ENCODE assay signal across 8 cellular contexts in the genomic region with DNA sequence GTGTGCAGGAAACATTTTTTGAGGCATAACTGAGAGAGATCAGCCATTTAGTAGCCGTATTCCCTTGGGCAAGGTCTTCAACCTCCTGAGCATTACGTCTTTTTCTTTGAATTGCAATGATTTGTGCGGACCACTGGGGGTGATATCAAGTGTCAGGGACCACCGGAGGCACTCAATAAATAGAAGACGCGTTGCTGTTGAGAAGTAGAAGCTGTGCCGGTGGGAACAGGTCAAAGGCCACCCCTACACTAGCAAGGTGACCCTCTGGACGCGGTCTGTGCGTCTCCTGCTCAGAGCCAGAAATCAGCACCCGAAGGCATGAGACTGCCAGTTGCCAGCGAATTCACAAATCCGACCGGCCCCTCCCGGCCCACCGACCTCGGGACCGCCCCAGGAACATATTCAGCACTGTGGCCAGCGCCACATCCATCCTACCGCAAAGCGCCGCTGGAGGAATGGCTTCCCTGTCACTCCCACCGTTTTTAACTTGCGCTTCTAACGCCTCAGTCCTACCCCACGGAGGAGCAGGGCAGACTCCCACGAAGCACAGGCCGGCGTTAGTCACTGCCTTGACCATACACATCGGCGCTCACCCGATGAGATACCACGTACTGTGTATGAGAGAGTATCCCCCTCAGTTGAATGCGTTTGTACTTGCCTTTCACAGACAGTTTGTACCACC. TPM values are rescaled to one million over a fixed set of nuclear protein-coding genes. Genes with fewer than 3 reads are reported as not detected.
DNase-seq lines count a peak whose midpoint lies in the region; ATAC-seq and TF ChIP-seq lines count a peak whose summit lies in the region.

No MANE protein-coding gene starts in this region.

- no peak overlapping the region for H3K27ac Mint-ChIP-seq in stimulated activated memory B cell treated with anti-CD40 and anti-IgM and Interleukin-4, amounts not matched to agents 10 μg/mL and 1 μg/mL and 100 μg/mL, for 72 hours

- H3K9me3 ChIP-seq in HEK293 (ENCODE audit: control insufficient read depth, insufficient read depth, low read depth, low read length) = no peaks in the 10 kb centered on the region
- no peaks in the 10 kb centered on the region for H3K9me3 ChIP-seq in left lung

- peak; percentile 52 for DNase-seq in AG08395 (ENCODE audit: low spot score)
- DNase-seq in brain microvascular endothelial cell = peak; percentile 7
- DNase-seq in left lung = peak; percentile 37 to 71
- DNase-seq in NCI-H524 treated with DMSO at 0.1 percent for 48 hours (lab: John Stamatoyannopoulos, UW) = no peak
- DNase-seq in RKO (ENCODE audit: low spot score) = no peak

- peaks cover 6% of the 10 kb centered on the region for H3K36me3 Mint-ChIP-seq in stimulated activated memory B cell treated with anti-CD40 and anti-IgM and Interleukin-4, amounts not matched to agents 10 μg/mL and 1 μg/mL and 100 μg/mL, for 72 hours

- POLR2A ChIA-PET in HEK293 (lab: Yijun Ruan, JAX) = no interaction called here

- ATAC-seq in left lung (peak; percentile 83), HG02970 (IDR thresholded peaks at IDR 0.05; ENCODE audit: low FRiP score, unreplicated experiment) (no peak)
- no peak for ATAC-seq in stimulated activated memory B cell treated with anti-CD40 and anti-IgM and Interleukin-4, amounts not matched to agents 10 μg/mL and 1 μg/mL and 100 μg/mL, for 72 hours

- no peak overlapping the region for H3K27ac ChIP-seq in HEK293 (ENCODE audit: extremely low read depth, low read depth, low read length)
- no peak overlapping the region for H3K27ac ChIP-seq in brain microvascular endothelial cell
- H3K27ac ChIP-seq in left lung = no peak overlapping the region

- no peak for TF ChIP-seq CTCF in HEK293 (tag by site-specific recombination; IDR thresholded peaks at IDR 0.05)
- no peak for TF ChIP-seq CTCF in brain microvascular endothelial cell (IDR thresholded peaks at IDR 0.05; ENCODE audit: low read depth, low read length, missing control alignments)
- TF ChIP-seq CTCF in left lung (IDR thresholded peaks at IDR 0.05) = no peak

- in situ Hi-C loops in brain microvascular endothelial cell (cut with HindIII; ENCODE audit: low pct_ligation_motif_present, low sequenced_read_pairs) = no loop called here

- CTCF ChIA-PET in HEK293 (lab: Yijun Ruan, JAX) = no interaction called here

- H3K4me3 ChIP-seq in HEK293 (ENCODE audit: low read depth, low read length) = no peak overlapping the region; the same call in 1 of the 2 replicates
- H3K4me3 ChIP-seq in brain microvascular endothelial cell (ENCODE audit: low read depth, low read length) = peak overlapping the region; percentile 13
- no peak overlapping the region for H3K4me3 ChIP-seq in left lung

- H3K27me3 ChIP-seq in brain microvascular endothelial cell (replicated peaks) (peaks cover 43% of the 10 kb centered on the region), left lung (peaks cover 60 to 83% of the 10 kb centered on the region in 2 donors)

- peaks cover 34% of the 10 kb centered on the region for H3K4me1 Mint-ChIP-seq in stimulated activated memory B cell treated with anti-CD40 and anti-IgM and Interleukin-4, amounts not matched to agents 10 μg/mL and 1 μg/mL and 100 μg/mL, for 72 hours

- H3K4me1 ChIP-seq in HEK293 (ENCODE audit: control insufficient read depth, insufficient read depth, low read length) = no peaks in the 10 kb centered on the region
- H3K4me1 ChIP-seq in left lung = peaks cover 0 to 10% of the 10 kb centered on the region in 2 donors

- H3K4me3 Mint-ChIP-seq in stimulated activated memory B cell treated with anti-CD40 and anti-IgM and Interleukin-4, amounts not matched to agents 10 μg/mL and 1 μg/mL and 100 μg/mL, for 72 hours = no peak overlapping the region

- intact Hi-C loops in left lung (cut with DNase I) = no loop called here

- peaks cover 56% of the 10 kb centered on the region for H3K27me3 Mint-ChIP-seq in stimulated activated memory B cell treated with anti-CD40 and anti-IgM and Interleukin-4, amounts not matched to agents 10 μg/mL and 1 μg/mL and 100 μg/mL, for 72 hours

- H3K9me3 Mint-ChIP-seq in stimulated activated memory B cell treated with anti-CD40 and anti-IgM and Interleukin-4, amounts not matched to agents 10 μg/mL and 1 μg/mL and 100 μg/mL, for 72 hours = peaks cover 5% of the 10 kb centered on the region

- no peaks in the 10 kb centered on the region for H3K36me3 ChIP-seq in HEK293 (ENCODE audit: control insufficient read depth in 2 of 2, insufficient read depth in 1 of 2, low read length in 2 of 2)
- no peaks in the 10 kb centered on the region for H3K36me3 ChIP-seq in brain microvascular endothelial cell (replicated peaks)
- H3K36me3 ChIP-seq in left lung = no peaks in the 10 kb centered on the region

TF ChIP-seq in HEK293, 187 proteins besides CTCF, POLR2A, EP300 and RAD21 (continues in another document):
- TF ChIP-seq, protein P1, sequence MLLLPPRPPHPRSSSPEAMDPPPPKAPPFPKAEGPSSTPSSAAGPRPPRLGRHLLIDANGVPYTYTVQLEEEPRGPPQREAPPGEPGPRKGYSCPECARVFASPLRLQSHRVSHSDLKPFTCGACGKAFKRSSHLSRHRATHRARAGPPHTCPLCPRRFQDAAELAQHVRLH (tag by site-specific recombination; IDR thresholded peaks at IDR 0.05) = no peak
- TF ChIP-seq KLF16 (tag by site-specific recombination; IDR thresholded peaks at IDR 0.05) (no peak), ZNF623 (tag by site-specific recombination; IDR thresholded peaks at IDR 0.05) (no peak), TRIM28 (IDR thresholded peaks at IDR 0.05; ENCODE audit: borderline replicate concordance, low read length) (no peak), ZNF394 (tag by site-specific recombination; IDR thresholded peaks at IDR 0.05; ENCODE audit: borderline replicate concordance) (no peak), BCL11A (tag by site-specific recombination; IDR thresholded peaks at IDR 0.05; ENCODE audit: low read depth) (no peak), KLF8 (tag by site-specific recombination; IDR thresholded peaks at IDR 0.05) (no peak), GLIS1 (tag by site-specific recombination; IDR thresholded peaks at IDR 0.05) (peak; percentile 84)
- TF ChIP-seq, protein P2, sequence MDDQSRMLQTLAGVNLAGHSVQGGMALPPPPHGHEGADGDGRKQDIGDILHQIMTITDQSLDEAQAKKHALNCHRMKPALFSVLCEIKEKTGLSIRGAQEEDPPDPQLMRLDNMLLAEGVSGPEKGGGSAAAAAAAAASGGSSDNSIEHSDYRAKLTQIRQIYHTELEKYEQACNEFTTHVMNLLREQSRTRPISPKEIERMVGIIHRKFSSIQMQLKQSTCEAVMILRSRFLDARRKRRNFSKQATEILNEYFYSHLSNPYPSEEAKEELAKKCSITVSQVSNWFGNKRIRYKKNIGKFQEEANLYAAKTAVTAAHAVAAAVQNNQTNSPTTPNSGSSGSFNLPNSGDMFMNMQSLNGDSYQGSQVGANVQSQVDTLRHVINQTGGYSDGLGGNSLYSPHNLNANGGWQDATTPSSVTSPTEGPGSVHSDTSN (CRISPR knock-in tag; IDR thresholded peaks at IDR 0.05) = 0 out of 2 replicates have a peak, but pooled peaks have one; percentile 49
- TF ChIP-seq, protein P3, sequence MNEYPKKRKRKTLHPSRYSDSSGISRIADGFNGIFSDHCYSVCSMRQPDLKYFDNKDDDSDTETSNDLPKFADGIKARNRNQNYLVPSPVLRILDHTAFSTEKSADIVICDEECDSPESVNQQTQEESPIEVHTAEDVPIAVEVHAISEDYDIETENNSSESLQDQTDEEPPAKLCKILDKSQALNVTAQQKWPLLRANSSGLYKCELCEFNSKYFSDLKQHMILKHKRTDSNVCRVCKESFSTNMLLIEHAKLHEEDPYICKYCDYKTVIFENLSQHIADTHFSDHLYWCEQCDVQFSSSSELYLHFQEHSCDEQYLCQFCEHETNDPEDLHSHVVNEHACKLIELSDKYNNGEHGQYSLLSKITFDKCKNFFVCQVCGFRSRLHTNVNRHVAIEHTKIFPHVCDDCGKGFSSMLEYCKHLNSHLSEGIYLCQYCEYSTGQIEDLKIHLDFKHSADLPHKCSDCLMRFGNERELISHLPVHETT (tag by site-specific recombination; IDR thresholded peaks at IDR 0.05) = no peak
- TF ChIP-seq, protein P4, sequence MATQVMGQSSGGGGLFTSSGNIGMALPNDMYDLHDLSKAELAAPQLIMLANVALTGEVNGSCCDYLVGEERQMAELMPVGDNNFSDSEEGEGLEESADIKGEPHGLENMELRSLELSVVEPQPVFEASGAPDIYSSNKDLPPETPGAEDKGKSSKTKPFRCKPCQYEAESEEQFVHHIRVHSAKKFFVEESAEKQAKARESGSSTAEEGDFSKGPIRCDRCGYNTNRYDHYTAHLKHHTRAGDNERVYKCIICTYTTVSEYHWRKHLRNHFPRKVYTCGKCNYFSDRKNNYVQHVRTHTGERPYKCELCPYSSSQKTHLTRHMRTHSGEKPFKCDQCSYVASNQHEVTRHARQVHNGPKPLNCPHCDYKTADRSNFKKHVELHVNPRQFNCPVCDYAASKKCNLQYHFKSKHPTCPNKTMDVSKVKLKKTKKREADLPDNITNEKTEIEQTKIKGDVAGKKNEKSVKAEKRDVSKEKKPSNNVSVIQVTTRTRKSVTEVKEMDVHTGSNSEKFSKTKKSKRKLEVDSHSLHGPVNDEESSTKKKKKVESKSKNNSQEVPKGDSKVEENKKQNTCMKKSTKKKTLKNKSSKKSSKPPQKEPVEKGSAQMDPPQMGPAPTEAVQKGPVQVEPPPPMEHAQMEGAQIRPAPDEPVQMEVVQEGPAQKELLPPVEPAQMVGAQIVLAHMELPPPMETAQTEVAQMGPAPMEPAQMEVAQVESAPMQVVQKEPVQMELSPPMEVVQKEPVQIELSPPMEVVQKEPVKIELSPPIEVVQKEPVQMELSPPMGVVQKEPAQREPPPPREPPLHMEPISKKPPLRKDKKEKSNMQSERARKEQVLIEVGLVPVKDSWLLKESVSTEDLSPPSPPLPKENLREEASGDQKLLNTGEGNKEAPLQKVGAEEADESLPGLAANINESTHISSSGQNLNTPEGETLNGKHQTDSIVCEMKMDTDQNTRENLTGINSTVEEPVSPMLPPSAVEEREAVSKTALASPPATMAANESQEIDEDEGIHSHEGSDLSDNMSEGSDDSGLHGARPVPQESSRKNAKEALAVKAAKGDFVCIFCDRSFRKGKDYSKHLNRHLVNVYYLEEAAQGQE (tag by site-specific recombination; IDR thresholded peaks at IDR 0.05) = peak; percentile 95
- TF ChIP-seq, protein P5, sequence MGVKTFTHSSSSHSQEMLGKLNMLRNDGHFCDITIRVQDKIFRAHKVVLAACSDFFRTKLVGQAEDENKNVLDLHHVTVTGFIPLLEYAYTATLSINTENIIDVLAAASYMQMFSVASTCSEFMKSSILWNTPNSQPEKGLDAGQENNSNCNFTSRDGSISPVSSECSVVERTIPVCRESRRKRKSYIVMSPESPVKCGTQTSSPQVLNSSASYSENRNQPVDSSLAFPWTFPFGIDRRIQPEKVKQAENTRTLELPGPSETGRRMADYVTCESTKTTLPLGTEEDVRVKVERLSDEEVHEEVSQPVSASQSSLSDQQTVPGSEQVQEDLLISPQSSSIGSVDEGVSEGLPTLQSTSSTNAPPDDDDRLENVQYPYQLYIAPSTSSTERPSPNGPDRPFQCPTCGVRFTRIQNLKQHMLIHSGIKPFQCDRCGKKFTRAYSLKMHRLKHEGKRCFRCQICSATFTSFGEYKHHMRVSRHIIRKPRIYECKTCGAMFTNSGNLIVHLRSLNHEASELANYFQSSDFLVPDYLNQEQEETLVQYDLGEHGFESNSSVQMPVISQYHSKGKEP (tag by site-specific recombination; IDR thresholded peaks at IDR 0.05) = no peak

RNA-seq across cellular contexts. Expression of a gene that starts 1.4 kb away (rescaled TPM):
- total RNA-seq in left lung = not detected

Comparison
In these comparisons a context has a peak if more than half of its experiments do, and no peak if none do; other contexts are left out.
1. DNase-seq: peak in AG08395 (single experiment), brain microvascular endothelial cell (single experiment) and left lung (2 of 2); none in NCI-H524 treated with DMSO at 0.1 percent for 48 hours (single experiment) and RKO (single experiment).